34 cellular contexts compared by ENCODE assay signal in genomic region chr10:13496931-13497330, GRCh38. TPM values are rescaled to one million over a fixed set of nuclear protein-coding genes. Genes with fewer than 3 reads are reported as not detected.
"Had no signal": no experiment of that assay in that cellular context is flagged by ENCODE, and none has a peak within 500 bp of the region (broad histone marks: within the 10 kb centered on the region; RNA-seq: fewer than 3 reads in every experiment).

No MANE protein-coding gene starts in this region.

- H3K27ac Mint-ChIP-seq: activated B cell treated with CpG ODN at 0.5 μM for 24 hours; activated CD4-positive, alpha-beta memory T cell treated with anti-CD3 and anti-CD28 coated beads for 36 hours; activated CD4-positive, alpha-beta T cell treated with anti-CD3 and anti-CD28 coated beads, Interleukin-2, amount 10 ng/mL, durations not matched to agents 24 days and 14 days; activated CD8-positive, alpha-beta memory T cell treated with anti-CD3 and anti-CD28 coated beads, Interleukin-2, amount 10 ng/mL, durations not matched to agents 7 days and 5 days; activated CD8-positive, alpha-beta T cell treated with anti-CD3 and anti-CD28 coated beads, Interleukin-2, amount 10 ng/mL, durations not matched to agents 7 days and 5 days; activated naive CD4-positive, alpha-beta T cell treated with anti-CD3 and anti-CD28 coated beads for 36 hours; activated naive CD4-positive, alpha-beta T cell treated with anti-CD3 and anti-CD28 coated beads, Interleukin-2, amount 50 U/mL, for 24 hours; activated naive CD8-positive, alpha-beta T cell treated with anti-CD3 and anti-CD28 coated beads for 36 hours; activated naive CD8-positive, alpha-beta T cell treated with anti-CD3 and anti-CD28 coated beads, Interleukin-2, amount 50 U/mL, for 24 hours; activated T-helper 1 cell treated with anti-CD3 and anti-CD28 coated beads, Interleukin-12 subunit alpha, Interleukin-12 subunit beta, Interleukin-2, Interleukin-4 antibody, amounts not matched to agents 30 ng/mL and 10 ng/mL and 1 ng/mL, durations not matched to agents 14 hours and 24 hours and 36 hours; activated T-helper 2 cell treated with anti-CD3 and anti-CD28 coated beads, Interferon-gamma antibody, Interleukin-2, Interleukin-4, amounts not matched to agents 10 μg/mL and 5 μg/mL and 100 μg/mL, durations not matched to agents 14 hours and 24 hours and 36 hours; T-helper 17 cell; T-helper 2 cell treated with Interferon-gamma antibody and Interleukin-4, amounts not matched to agents 5 μg/mL and 100 μg/mL, for 36 hours had no signal

- H3K4me1 ChIP-seq: adrenal gland, ascending aorta, breast epithelium, colonic mucosa, esophagus squamous epithelium, gastroesophageal sphincter, heart right ventricle had no signal

- H3K4me3 Mint-ChIP-seq: activated B cell treated with CpG ODN at 0.5 μM for 24 hours; activated CD4-positive, alpha-beta memory T cell treated with anti-CD3 and anti-CD28 coated beads for 36 hours; activated CD4-positive, alpha-beta T cell treated with anti-CD3 and anti-CD28 coated beads, Interleukin-2, amount 10 ng/mL, durations not matched to agents 24 days and 14 days; activated CD8-positive, alpha-beta memory T cell treated with anti-CD3 and anti-CD28 coated beads, Interleukin-2, amount 10 ng/mL, durations not matched to agents 7 days and 5 days; activated CD8-positive, alpha-beta T cell treated with anti-CD3 and anti-CD28 coated beads, Interleukin-2, amount 10 ng/mL, durations not matched to agents 7 days and 5 days; activated naive CD4-positive, alpha-beta T cell treated with anti-CD3 and anti-CD28 coated beads for 36 hours; activated naive CD4-positive, alpha-beta T cell treated with anti-CD3 and anti-CD28 coated beads, Interleukin-2, amount 50 U/mL, for 24 hours; activated naive CD8-positive, alpha-beta T cell treated with anti-CD3 and anti-CD28 coated beads for 36 hours; activated naive CD8-positive, alpha-beta T cell treated with anti-CD3 and anti-CD28 coated beads, Interleukin-2, amount 50 U/mL, for 24 hours; activated T-helper 1 cell treated with anti-CD3 and anti-CD28 coated beads, Interleukin-12 subunit alpha, Interleukin-12 subunit beta, Interleukin-2, Interleukin-4 antibody, amounts not matched to agents 30 ng/mL and 10 ng/mL and 1 ng/mL, durations not matched to agents 14 hours and 24 hours and 36 hours; T-helper 17 cell; T-helper 2 cell treated with Interferon-gamma antibody and Interleukin-4, amounts not matched to agents 5 μg/mL and 100 μg/mL, for 36 hours had no signal

- ATAC-seq: activated CD4-positive, CD25-positive, alpha-beta regulatory T cell treated with anti-CD3 and anti-CD28 coated beads, Interleukin-2, amount 50 U/mL, for 24 hours; activated CD8-positive, alpha-beta memory T cell treated with anti-CD3 and anti-CD28 coated beads, Interleukin-2, amount 10 ng/mL, durations not matched to agents 7 days and 5 days; activated CD8-positive, alpha-beta T cell treated with anti-CD3 and anti-CD28 coated beads, Interleukin-2, amount 10 ng/mL, durations not matched to agents 7 days and 5 days; activated naive CD8-positive, alpha-beta T cell treated with anti-CD3 and anti-CD28 coated beads, Interleukin-2, amount 50 U/mL, for 24 hours; gastroesophageal sphincter; heart right ventricle; T-helper 17 cell had no signal

- H3K4me3 ChIP-seq: adrenal gland, ascending aorta, breast epithelium, cardiac muscle cell, colonic mucosa, esophagus squamous epithelium, gastroesophageal sphincter, heart right ventricle had no signal

- H3K9me3 Mint-ChIP-seq: activated B cell treated with CpG ODN at 0.5 μM for 24 hours; activated CD4-positive, alpha-beta memory T cell treated with anti-CD3 and anti-CD28 coated beads for 36 hours; activated CD4-positive, alpha-beta T cell treated with anti-CD3 and anti-CD28 coated beads, Interleukin-2, amount 10 ng/mL, durations not matched to agents 24 days and 14 days; activated naive CD4-positive, alpha-beta T cell treated with anti-CD3 and anti-CD28 coated beads for 36 hours; activated naive CD4-positive, alpha-beta T cell treated with anti-CD3 and anti-CD28 coated beads, Interleukin-2, amount 50 U/mL, for 24 hours; activated naive CD8-positive, alpha-beta T cell treated with anti-CD3 and anti-CD28 coated beads for 36 hours; activated naive CD8-positive, alpha-beta T cell treated with anti-CD3 and anti-CD28 coated beads, Interleukin-2, amount 50 U/mL, for 24 hours; activated T-helper 1 cell treated with anti-CD3 and anti-CD28 coated beads, Interleukin-12 subunit alpha, Interleukin-12 subunit beta, Interleukin-2, Interleukin-4 antibody, amounts not matched to agents 30 ng/mL and 10 ng/mL and 1 ng/mL, durations not matched to agents 14 hours and 24 hours and 36 hours; activated T-helper 2 cell treated with anti-CD3 and anti-CD28 coated beads, Interferon-gamma antibody, Interleukin-2, Interleukin-4, amounts not matched to agents 10 μg/mL and 5 μg/mL and 100 μg/mL, durations not matched to agents 14 hours and 24 hours and 36 hours; brain; T-helper 2 cell treated with Interferon-gamma antibody and Interleukin-4, amounts not matched to agents 5 μg/mL and 100 μg/mL, for 36 hours had no signal

- H3K27me3 Mint-ChIP-seq: activated naive CD8-positive, alpha-beta T cell treated with anti-CD3 and anti-CD28 coated beads for 36 hours; activated naive CD8-positive, alpha-beta T cell treated with anti-CD3 and anti-CD28 coated beads, Interleukin-2, amount 50 U/mL, for 24 hours; brain had no signal

- H3K36me3 ChIP-seq: adrenal gland, breast epithelium, colonic mucosa, WERI-Rb-1 had no signal

- H3K27me3 ChIP-seq: adrenal gland, ascending aorta, breast epithelium, cardiac muscle cell, colonic mucosa, esophagus squamous epithelium, gastroesophageal sphincter, heart right ventricle had no signal

- H3K36me3 Mint-ChIP-seq: activated CD4-positive, alpha-beta memory T cell treated with anti-CD3 and anti-CD28 coated beads for 36 hours; activated CD8-positive, alpha-beta memory T cell treated with anti-CD3 and anti-CD28 coated beads, Interleukin-2, amount 10 ng/mL, durations not matched to agents 7 days and 5 days; activated naive CD4-positive, alpha-beta T cell treated with anti-CD3 and anti-CD28 coated beads, Interleukin-2, amount 50 U/mL, for 24 hours; activated naive CD8-positive, alpha-beta T cell treated with anti-CD3 and anti-CD28 coated beads for 36 hours had no signal

- H3K9me3 ChIP-seq: adrenal gland, ascending aorta, breast epithelium, colonic mucosa, esophagus squamous epithelium, gastroesophageal sphincter, heart right ventricle had no signal

- DNase-seq: activated B cell treated with CpG ODN at 0.5 μM for 24 hours; activated CD4-positive, alpha-beta memory T cell treated with anti-CD3 and anti-CD28 coated beads for 36 hours; activated CD4-positive, alpha-beta T cell treated with anti-CD3 and anti-CD28 coated beads, Interleukin-2, amount 10 ng/mL, durations not matched to agents 24 days and 14 days; activated CD8-positive, alpha-beta memory T cell treated with anti-CD3 and anti-CD28 coated beads, Interleukin-2, amount 10 ng/mL, durations not matched to agents 7 days and 5 days; activated CD8-positive, alpha-beta memory T cell treated with anti-CD3 and anti-CD28 coated beads, Interleukin-2, amount 50 U/mL, for 4 hours; activated CD8-positive, alpha-beta T cell treated with anti-CD3 and anti-CD28 coated beads, Interleukin-2, amount 10 ng/mL, durations not matched to agents 7 days and 5 days; activated effector memory CD4-positive, alpha-beta T cell treated with anti-CD3 and anti-CD28 coated beads, Interleukin-2, amount 50 U/mL, for 16 hours; activated naive CD4-positive, alpha-beta T cell treated with anti-CD3 and anti-CD28 coated beads for 36 hours; activated naive CD8-positive, alpha-beta T cell treated with anti-CD3 and anti-CD28 coated beads for 36 hours; activated naive CD8-positive, alpha-beta T cell treated with anti-CD3 and anti-CD28 coated beads, Interleukin-2, amount 50 U/mL, for 24 hours; activated T-cell treated with anti-CD3 and anti-CD28 coated beads, Interleukin-2, amount 50 U/mL, for 1 hour; activated T-cell treated with anti-CD3 and anti-CD28 coated beads, Interleukin-2, amount 50 U/mL, for 48 hours; adrenal gland; amygdala; central memory CD4-positive, alpha-beta T cell; cerebellar nuclear complex; colonic mucosa; effector CD8-positive, alpha-beta T cell; esophagus squamous epithelium; heart right ventricle; T-helper 17 cell; T1000; WERI-Rb-1 had no signal

- H3K27ac ChIP-seq: adrenal gland, ascending aorta, breast epithelium, cardiac muscle cell, colonic mucosa, epithelial cell of prostate, esophagus squamous epithelium, gastroesophageal sphincter, heart right ventricle, WERI-Rb-1 had no signal

- H3K4me1 Mint-ChIP-seq: activated B cell treated with CpG ODN at 0.5 μM for 24 hours; activated CD4-positive, alpha-beta T cell treated with anti-CD3 and anti-CD28 coated beads, Interleukin-2, amount 10 ng/mL, durations not matched to agents 24 days and 14 days; activated CD8-positive, alpha-beta memory T cell treated with anti-CD3 and anti-CD28 coated beads, Interleukin-2, amount 10 ng/mL, durations not matched to agents 7 days and 5 days; activated naive CD4-positive, alpha-beta T cell treated with anti-CD3 and anti-CD28 coated beads, Interleukin-2, amount 50 U/mL, for 24 hours; activated naive CD8-positive, alpha-beta T cell treated with anti-CD3 and anti-CD28 coated beads for 36 hours; activated naive CD8-positive, alpha-beta T cell treated with anti-CD3 and anti-CD28 coated beads, Interleukin-2, amount 50 U/mL, for 24 hours; T-helper 17 cell had no signal

RNA-seq across cellular contexts. Expression of gene BEND7, which starts 31.9 kb away (rescaled TPM):
- total RNA-seq: activated B cell treated with CpG ODN at 0.5 μM for 24 hours; activated CD4-positive, alpha-beta memory T cell treated with anti-CD3 and anti-CD28 coated beads for 36 hours; activated CD4-positive, alpha-beta T cell treated with anti-CD3 and anti-CD28 coated beads, Interleukin-2, amount 10 ng/mL, durations not matched to agents 24 days and 14 days; activated CD8-positive, alpha-beta memory T cell treated with anti-CD3 and anti-CD28 coated beads, Interleukin-2, amount 10 ng/mL, durations not matched to agents 7 days and 5 days; activated CD8-positive, alpha-beta T cell treated with anti-CD3 and anti-CD28 coated beads, Interleukin-2, amount 10 ng/mL, durations not matched to agents 7 days and 5 days; activated naive CD4-positive, alpha-beta T cell treated with anti-CD3 and anti-CD28 coated beads for 36 hours; activated naive CD8-positive, alpha-beta T cell treated with anti-CD3 and anti-CD28 coated beads for 36 hours; activated T-helper 1 cell treated with anti-CD3 and anti-CD28 coated beads, Interleukin-12 subunit alpha, Interleukin-12 subunit beta, Interleukin-2, Interleukin-4 antibody, amounts not matched to agents 30 ng/mL and 10 ng/mL and 1 ng/mL, durations not matched to agents 14 hours and 24 hours and 36 hours; activated T-helper 2 cell treated with anti-CD3 and anti-CD28 coated beads, Interferon-gamma antibody, Interleukin-2, Interleukin-4, amounts not matched to agents 10 μg/mL and 5 μg/mL and 100 μg/mL, durations not matched to agents 14 hours and 24 hours and 36 hours had no signal
